Comparison of ENCODE assay signal across 8 cellular contexts in the genomic region with DNA sequence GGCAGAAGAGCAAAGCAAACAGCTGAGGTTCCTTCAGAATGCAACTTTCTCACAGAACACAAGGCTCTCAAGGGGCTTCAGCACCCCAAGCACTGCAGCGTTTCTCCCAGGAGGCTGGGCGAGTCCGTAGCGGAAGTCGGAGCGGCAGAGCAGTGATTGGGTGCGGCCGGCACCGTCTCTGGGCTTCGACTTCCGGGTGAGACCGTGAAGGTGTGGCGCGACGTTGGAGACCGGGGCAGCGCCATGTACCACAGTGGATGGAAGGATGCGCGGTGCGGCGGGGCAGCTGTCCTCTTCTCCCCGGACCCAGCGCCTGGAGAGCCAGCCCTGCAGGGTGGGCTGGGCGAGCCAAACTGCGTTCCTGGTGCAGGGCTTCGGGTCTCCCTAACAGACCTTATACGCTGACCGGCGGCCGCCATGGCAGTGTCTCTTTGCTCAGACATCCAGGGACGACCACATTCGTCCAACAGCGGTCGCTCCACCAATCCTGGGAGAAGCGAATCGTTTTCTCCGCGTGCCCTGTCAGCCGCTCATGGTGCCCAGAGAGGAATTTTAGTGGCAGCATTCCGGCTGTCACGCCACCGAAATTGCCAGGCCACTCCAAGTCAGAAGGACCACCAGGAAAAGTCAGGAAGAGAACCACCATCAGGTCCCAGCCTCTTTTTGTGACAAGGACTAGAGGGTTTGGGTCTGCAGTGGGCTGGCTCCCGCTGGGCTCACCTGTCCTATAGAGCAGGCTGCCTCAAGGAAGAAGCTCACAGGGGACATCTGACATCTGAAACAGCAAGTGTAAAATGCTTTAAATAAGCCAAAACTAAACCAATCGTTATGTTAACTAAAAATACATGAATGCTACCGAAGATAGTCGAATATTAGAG. TPM values are rescaled to one million over a fixed set of nuclear protein-coding genes. Genes with fewer than 3 reads are reported as not detected.
DNase-seq lines count a peak whose midpoint lies in the region; ATAC-seq, FAIRE-seq and TF ChIP-seq lines count a peak whose summit lies in the region.

No MANE protein-coding gene starts in this region.

- intact Hi-C loops in activated CD4-positive, alpha-beta memory T cell treated with anti-CD3 and anti-CD28 coated beads for 36 hours (cut with micrococcal nuclease) = loop anchor here (1.0 to 2.0 kb wide), 3 partner anchors 20 to 370 kb away; partner anchors contain the start of genes MSMO1, TMEM192 and TRIM61

- WGBS in ectodermal cell, 2 experiments = 27 to 28% methylated on average over 46 of the region's 46 CpGs

- CTCF ChIA-PET in activated CD4-positive, alpha-beta memory T cell treated with anti-CD3 and anti-CD28 coated beads for 36 hours (lab: Charles Lee) = no interaction called here

- H3K36me3 Mint-ChIP-seq in activated CD4-positive, alpha-beta memory T cell treated with anti-CD3 and anti-CD28 coated beads for 36 hours = peaks cover 10% of the 10 kb centered on the region

- peaks cover 5% of the 10 kb centered on the region for H3K9me3 Mint-ChIP-seq in activated CD4-positive, alpha-beta memory T cell treated with anti-CD3 and anti-CD28 coated beads for 36 hours

- H3K27me3 Mint-ChIP-seq in activated CD4-positive, alpha-beta memory T cell treated with anti-CD3 and anti-CD28 coated beads for 36 hours = peaks cover 1% of the 10 kb centered on the region

- no peaks in the 10 kb centered on the region for H3K9me3 ChIP-seq in ectodermal cell (ENCODE audit: control insufficient read depth, low read length)

- H3K27me3 ChIP-seq in ectodermal cell (ENCODE audit: control insufficient read depth, insufficient read depth, low read length, poor library complexity, severe bottlenecking) = no peaks in the 10 kb centered on the region

- no peaks in the 10 kb centered on the region for H3K4me1 ChIP-seq in ectodermal cell (ENCODE audit: control insufficient read depth, insufficient read depth, low read length)

- H3K4me3 ChIP-seq in ectodermal cell (ENCODE audit: insufficient read depth, low read depth, low read length) = peak overlapping the region; percentile 68

- peak; percentile 98 for FAIRE-seq in GM12892 (lab: Jason Lieb, UNC)

- peak overlapping the region; percentile 90 for H3K4me3 Mint-ChIP-seq in activated CD4-positive, alpha-beta memory T cell treated with anti-CD3 and anti-CD28 coated beads for 36 hours

- H3K36me3 ChIP-seq in ectodermal cell (ENCODE audit: control insufficient read depth, insufficient read depth, low read length) = no peaks in the 10 kb centered on the region

- ATAC-seq in HG02763 (IDR thresholded peaks at IDR 0.05; ENCODE audit: unreplicated experiment) = peak; percentile 100

- TF ChIP-seq POLR2A in GM12892 (IDR thresholded peaks at IDR 0.05; ENCODE audit: low read depth, low read length) = peak; percentile 81; the same call in 1 of the 2 replicates

- POLR2A ChIA-PET in activated CD4-positive, alpha-beta memory T cell treated with anti-CD3 and anti-CD28 coated beads for 36 hours (lab: Charles Lee) = interaction anchor here (1.0 to 1.3 kb wide), 2 partner anchors 20 to 21 kb away, joined by 3 to 4 read pairs; partner anchors contain the start of gene TRIM61

- peak; percentile 71 for DNase-seq in GM12892 (ENCODE audit: insufficient read length)
- peak; percentile 69 for DNase-seq in NCI-H2171 (lab: John Stamatoyannopoulos, UW)
- peak; percentile 87 for DNase-seq in activated CD4-positive, alpha-beta memory T cell treated with anti-CD3 and anti-CD28 coated beads for 36 hours
- DNase-seq in medulla oblongata (ENCODE audit: extremely low spot score) = peak; percentile 87
- peak; percentile 53 to 70 (median 64) for DNase-seq in stimulated activated CD4-positive, alpha-beta T cell treated with anti-CD3 and anti-CD28 coated beads, TNF-alpha, amount 100 ng/mL, for 48 hours (ENCODE audit: low read depth in 3 of 3)
- no peak for DNase-seq in SW480 (ENCODE audit: low spot score)

- H3K27ac Mint-ChIP-seq in activated CD4-positive, alpha-beta memory T cell treated with anti-CD3 and anti-CD28 coated beads for 36 hours = no peak overlapping the region

- H3K27ac ChIP-seq in ectodermal cell (ENCODE audit: insufficient read depth, low read depth, low read length, poor library complexity, severe bottlenecking) = no peak overlapping the region

- peaks cover 14% of the 10 kb centered on the region for H3K4me1 Mint-ChIP-seq in activated CD4-positive, alpha-beta memory T cell treated with anti-CD3 and anti-CD28 coated beads for 36 hours (ENCODE audit: low read depth)

RNA-seq across cellular contexts. Expression of gene TRIM61, which starts 20.5 kb away (rescaled TPM):
- polyA plus RNA-seq in GM12892 (2012; ENCODE audit: missing spikeins) = 2.7 TPM
- total RNA-seq in activated CD4-positive, alpha-beta memory T cell treated with anti-CD3 and anti-CD28 coated beads for 36 hours = 1 to 10 TPM; 1.0 TPM
- polyA plus RNA-seq in ectodermal cell (2013, experiment 1 of 4) = 3.4 TPM
- 3.8 TPM for polyA plus RNA-seq in ectodermal cell (2013, experiment 2 of 4)
- 3.5 TPM for polyA plus RNA-seq in ectodermal cell (2013, experiment 3 of 4)
- polyA plus RNA-seq in ectodermal cell (2013, experiment 4 of 4) = 3.4 TPM
